In genomic region chr16:65333298-65333697, GRCh38 we compare ENCODE assay signal across 38 cellular contexts.
"Had no signal": no experiment of that assay in that cellular context is flagged by ENCODE, and none has a peak within 500 bp of the region (broad histone marks: within the 10 kb centered on the region; RNA-seq: fewer than 3 reads in every experiment).

No MANE protein-coding gene starts in this region.

- H3K27me3 ChIP-seq: adrenal gland, body of pancreas, brain microvascular endothelial cell, breast epithelium had no signal

- H3K4me1 ChIP-seq: adrenal gland, body of pancreas, breast epithelium had no signal

- H3K4me3 ChIP-seq: adrenal gland, body of pancreas, breast epithelium had no signal

- H3K27ac ChIP-seq: adrenal gland, body of pancreas, brain microvascular endothelial cell, breast epithelium, VCaP had no signal

- H3K36me3 Mint-ChIP-seq: activated CD4-positive, alpha-beta memory T cell treated with anti-CD3 and anti-CD28 coated beads for 36 hours; activated naive CD4-positive, alpha-beta T cell treated with anti-CD3 and anti-CD28 coated beads, Interleukin-2, amount 50 U/mL, for 72 hours; activated naive CD8-positive, alpha-beta T cell treated with anti-CD3 and anti-CD28 coated beads for 36 hours had no signal

- FAIRE-seq: astrocyte, TTC549 had no signal

- H3K27me3 Mint-ChIP-seq: activated B cell treated with CpG ODN at 0.5 μM for 24 hours; activated CD4-positive, alpha-beta memory T cell treated with anti-CD3 and anti-CD28 coated beads for 36 hours; activated CD4-positive, alpha-beta T cell treated with anti-CD3 and anti-CD28 coated beads, Interleukin-2, amount 10 ng/mL, durations not matched to agents 24 days and 14 days; activated CD8-positive, alpha-beta T cell treated with anti-CD3 and anti-CD28 coated beads for 36 hours; activated naive CD8-positive, alpha-beta T cell treated with anti-CD3 and anti-CD28 coated beads for 36 hours; activated T-helper 17 cell treated with anti-CD3 and anti-CD28 coated beads, Interleukin-2, amount 50 U/mL, for 72 hours had no signal

- H3K9me3 ChIP-seq: adrenal gland, body of pancreas, breast epithelium had no signal

- H3K36me3 ChIP-seq: adrenal gland, brain microvascular endothelial cell, breast epithelium had no signal

- ATAC-seq: activated CD8-positive, alpha-beta T cell treated with anti-CD3 and anti-CD28 coated beads for 36 hours; activated naive CD4-positive, alpha-beta T cell treated with anti-CD3 and anti-CD28 coated beads, Interleukin-2, amount 50 U/mL, for 72 hours; activated T-cell treated with anti-CD3 and anti-CD28 coated beads, Interleukin-2, amount 50 U/mL, for 4 hours; activated T-cell treated with anti-CD3 and anti-CD28 coated beads, Interleukin-2, amount 50 U/mL, for 72 hours; activated T-helper 17 cell treated with anti-CD3 and anti-CD28 coated beads, Interleukin-2, amount 50 U/mL, for 72 hours; body of pancreas had no signal

- H3K9me3 Mint-ChIP-seq: activated B cell treated with CpG ODN at 0.5 μM for 24 hours; activated CD4-positive, alpha-beta T cell treated with anti-CD3 and anti-CD28 coated beads, Interleukin-2, amount 10 ng/mL, durations not matched to agents 24 days and 14 days; activated T-helper 1 cell treated with anti-CD3 and anti-CD28 coated beads, Interleukin-12 subunit alpha, Interleukin-12 subunit beta, Interleukin-2, Interleukin-4 antibody, amounts not matched to agents 30 ng/mL and 10 ng/mL and 1 ng/mL, durations not matched to agents 14 hours and 24 hours and 36 hours had no signal

- DNase-seq: activated B cell treated with CpG ODN at 0.5 μM for 24 hours; activated CD4-positive, alpha-beta memory T cell treated with anti-CD3 and anti-CD28 coated beads for 36 hours; activated CD4-positive, alpha-beta T cell treated with anti-CD3 and anti-CD28 coated beads for 4 hours; activated CD4-positive, alpha-beta T cell treated with anti-CD3 and anti-CD28 coated beads, Interleukin-2, amount 10 ng/mL, durations not matched to agents 24 days and 14 days; activated CD4-positive, alpha-beta T cell treated with anti-CD3 and anti-CD28 coated beads, Interleukin-2, amount 50 U/mL, for 1 hour; activated CD4-positive, alpha-beta T cell treated with anti-CD3 and anti-CD28 coated beads, Interleukin-2, amount 50 U/mL, for 4 hours; activated CD4-positive, CD25-positive, alpha-beta regulatory T cell treated with anti-CD3 and anti-CD28 coated beads, Interleukin-2, amount 50 U/mL, for 72 hours; activated CD8-positive, alpha-beta memory T cell treated with anti-CD3 and anti-CD28 coated beads, Interleukin-2, amount 50 U/mL, for 4 hours; activated CD8-positive, alpha-beta T cell treated with anti-CD3 and anti-CD28 coated beads for 36 hours; activated effector memory CD4-positive, alpha-beta T cell treated with anti-CD3 and anti-CD28 coated beads, Interleukin-2, amount 50 U/mL, for 16 hours; activated gamma-delta T cell treated with Interleukin-2 at 50 U/mL for 16 hours; activated naive CD4-positive, alpha-beta T cell; activated naive CD4-positive, alpha-beta T cell treated with anti-CD3 and anti-CD28 coated beads for 36 hours; activated naive CD4-positive, alpha-beta T cell treated with anti-CD3 and anti-CD28 coated beads, Interleukin-2, amount 50 U/mL, for 16 hours; activated naive CD8-positive, alpha-beta T cell treated with anti-CD3 and anti-CD28 coated beads for 36 hours; activated T-cell treated with anti-CD3 and anti-CD28 coated beads for 4 hours; activated T-cell treated with anti-CD3 and anti-CD28 coated beads, Interleukin-2, amount 50 U/mL, for 1 hour; activated T-cell treated with anti-CD3 and anti-CD28 coated beads, Interleukin-2, amount 50 U/mL, for 4 hours; activated T-cell treated with anti-CD3 and anti-CD28 coated beads, Interleukin-2, amount 50 U/mL, for 72 hours; adrenal gland; amniotic stem cell; aorta; body of pancreas; brain microvascular endothelial cell; central memory CD4-positive, alpha-beta T cell; SW 1271; T-helper 1 cell; T-helper 2 cell; T-helper 9 cell had no signal

- H3K27ac Mint-ChIP-seq: activated B cell treated with CpG ODN at 0.5 μM for 24 hours; activated CD4-positive, alpha-beta memory T cell treated with anti-CD3 and anti-CD28 coated beads for 36 hours; activated CD4-positive, alpha-beta T cell treated with anti-CD3 and anti-CD28 coated beads, Interleukin-2, amount 10 ng/mL, durations not matched to agents 24 days and 14 days; activated CD8-positive, alpha-beta T cell treated with anti-CD3 and anti-CD28 coated beads for 36 hours; activated naive CD4-positive, alpha-beta T cell treated with anti-CD3 and anti-CD28 coated beads for 36 hours; activated naive CD4-positive, alpha-beta T cell treated with anti-CD3 and anti-CD28 coated beads, Interleukin-2, amount 50 U/mL, for 72 hours; activated naive CD8-positive, alpha-beta T cell treated with anti-CD3 and anti-CD28 coated beads for 36 hours; activated T-cell treated with anti-CD3 and anti-CD28 coated beads, Interleukin-2, amount 50 U/mL, for 72 hours; activated T-helper 1 cell treated with anti-CD3 and anti-CD28 coated beads, Interleukin-12 subunit alpha, Interleukin-12 subunit beta, Interleukin-2, Interleukin-4 antibody, amounts not matched to agents 30 ng/mL and 10 ng/mL and 1 ng/mL, durations not matched to agents 14 hours and 24 hours and 36 hours; activated T-helper 17 cell treated with anti-CD3 and anti-CD28 coated beads, Interleukin-2, amount 50 U/mL, for 72 hours; T-helper 1 cell treated with Interleukin-12 subunit alpha and Interleukin-12 subunit beta and Interleukin-4 antibody, amounts not matched to agents 30 μg/mL and 1 μg/mL, for 36 hours; T-helper 2 cell treated with Interferon-gamma antibody and Interleukin-4, amounts not matched to agents 5 μg/mL and 100 μg/mL, for 36 hours had no signal

- H3K4me1 Mint-ChIP-seq: activated B cell treated with CpG ODN at 0.5 μM for 24 hours; activated CD4-positive, alpha-beta T cell treated with anti-CD3 and anti-CD28 coated beads, Interleukin-2, amount 10 ng/mL, durations not matched to agents 24 days and 14 days; activated naive CD8-positive, alpha-beta T cell treated with anti-CD3 and anti-CD28 coated beads for 36 hours; activated T-helper 17 cell treated with anti-CD3 and anti-CD28 coated beads, Interleukin-2, amount 50 U/mL, for 72 hours had no signal

- H3K4me3 Mint-ChIP-seq: activated B cell treated with CpG ODN at 0.5 μM for 24 hours; activated CD4-positive, alpha-beta memory T cell treated with anti-CD3 and anti-CD28 coated beads for 36 hours; activated CD4-positive, alpha-beta T cell treated with anti-CD3 and anti-CD28 coated beads, Interleukin-2, amount 10 ng/mL, durations not matched to agents 24 days and 14 days; activated CD8-positive, alpha-beta T cell treated with anti-CD3 and anti-CD28 coated beads for 36 hours; activated naive CD4-positive, alpha-beta T cell treated with anti-CD3 and anti-CD28 coated beads for 36 hours; activated naive CD8-positive, alpha-beta T cell treated with anti-CD3 and anti-CD28 coated beads for 36 hours; activated T-cell treated with anti-CD3 and anti-CD28 coated beads, Interleukin-2, amount 50 U/mL, for 4 hours; activated T-cell treated with anti-CD3 and anti-CD28 coated beads, Interleukin-2, amount 50 U/mL, for 72 hours; activated T-helper 1 cell treated with anti-CD3 and anti-CD28 coated beads, Interleukin-12 subunit alpha, Interleukin-12 subunit beta, Interleukin-2, Interleukin-4 antibody, amounts not matched to agents 30 ng/mL and 10 ng/mL and 1 ng/mL, durations not matched to agents 14 hours and 24 hours and 36 hours; activated T-helper 17 cell treated with anti-CD3 and anti-CD28 coated beads, Interleukin-2, amount 50 U/mL, for 72 hours; T-helper 1 cell treated with Interleukin-12 subunit alpha and Interleukin-12 subunit beta and Interleukin-4 antibody, amounts not matched to agents 30 μg/mL and 1 μg/mL, for 36 hours; T-helper 2 cell treated with Interferon-gamma antibody and Interleukin-4, amounts not matched to agents 5 μg/mL and 100 μg/mL, for 36 hours had no signal
